ENCODE assay signal across 23 cellular contexts in genomic region chr2:215849771-215850170, GRCh38.
"Had no signal": no experiment of that assay in that cellular context is flagged by ENCODE, and none has a peak within 500 bp of the region (broad histone marks: within the 10 kb centered on the region; RNA-seq: fewer than 3 reads in every experiment).

No MANE protein-coding gene starts in this region.

- ATAC-seq: activated CD4-positive, alpha-beta T cell treated with anti-CD3 and anti-CD28 coated beads for 36 hours; activated CD8-positive, alpha-beta memory T cell treated with anti-CD3 and anti-CD28 coated beads, Interleukin-2, amount 10 ng/mL, durations not matched to agents 7 days and 5 days; activated CD8-positive, alpha-beta T cell treated with anti-CD3 and anti-CD28 coated beads, Interleukin-2, amount 10 ng/mL, durations not matched to agents 7 days and 5 days; effector memory CD8-positive, alpha-beta T cell; left colon; lower lobe of right lung; natural killer cell; stimulated activated naive CD8-positive, alpha-beta T cell treated with anti-CD3 and anti-CD28 coated beads, Interleukin-15, Interleukin-2, amounts not matched to agents 100 U/mL and 50 U/mL, for 24 hours had no signal

- FAIRE-seq: urothelium cell line had no signal

- H3K27me3 ChIP-seq: sigmoid colon, spleen, testis had no signal

- H3K27ac Mint-ChIP-seq: activated CD4-positive, alpha-beta T cell treated with anti-CD3 and anti-CD28 coated beads for 36 hours; activated CD8-positive, alpha-beta memory T cell treated with anti-CD3 and anti-CD28 coated beads, Interleukin-2, amount 10 ng/mL, durations not matched to agents 7 days and 5 days; activated CD8-positive, alpha-beta T cell treated with anti-CD3 and anti-CD28 coated beads, Interleukin-2, amount 10 ng/mL, durations not matched to agents 7 days and 5 days; activated naive CD4-positive, alpha-beta T cell treated with anti-CD3 and anti-CD28 coated beads, Interleukin-2, amount 50 U/mL, for 24 hours; activated T-helper 2 cell treated with anti-CD3 and anti-CD28 coated beads, Interferon-gamma antibody, Interleukin-2, Interleukin-4, amounts not matched to agents 10 μg/mL and 5 μg/mL and 100 μg/mL, durations not matched to agents 14 hours and 24 hours and 36 hours; effector memory CD8-positive, alpha-beta T cell; natural killer cell had no signal

- H3K36me3 Mint-ChIP-seq: activated CD8-positive, alpha-beta memory T cell treated with anti-CD3 and anti-CD28 coated beads, Interleukin-2, amount 10 ng/mL, durations not matched to agents 7 days and 5 days; activated naive CD4-positive, alpha-beta T cell treated with anti-CD3 and anti-CD28 coated beads, Interleukin-2, amount 50 U/mL, for 24 hours; natural killer cell had no signal

- H3K4me3 Mint-ChIP-seq: activated CD4-positive, alpha-beta T cell treated with anti-CD3 and anti-CD28 coated beads for 36 hours; activated CD8-positive, alpha-beta memory T cell treated with anti-CD3 and anti-CD28 coated beads, Interleukin-2, amount 10 ng/mL, durations not matched to agents 7 days and 5 days; activated CD8-positive, alpha-beta T cell treated with anti-CD3 and anti-CD28 coated beads, Interleukin-2, amount 10 ng/mL, durations not matched to agents 7 days and 5 days; activated naive CD4-positive, alpha-beta T cell treated with anti-CD3 and anti-CD28 coated beads, Interleukin-2, amount 50 U/mL, for 24 hours; effector memory CD8-positive, alpha-beta T cell; natural killer cell had no signal

- DNase-seq: activated CD4-positive, alpha-beta T cell treated with anti-CD3 and anti-CD28 coated beads for 36 hours; activated CD4-positive, CD25-positive, alpha-beta regulatory T cell; activated CD8-positive, alpha-beta memory T cell treated with anti-CD3 and anti-CD28 coated beads, Interleukin-2, amount 10 ng/mL, durations not matched to agents 7 days and 5 days; activated CD8-positive, alpha-beta T cell treated with anti-CD3 and anti-CD28 coated beads, Interleukin-2, amount 10 ng/mL, durations not matched to agents 7 days and 5 days; activated T-cell treated with anti-CD3 and anti-CD28 coated beads, Interleukin-2, amount 50 U/mL, for 48 hours; cerebellar nuclear complex; effector memory CD8-positive, alpha-beta T cell; foreskin fibroblast; islet precursor cell; left colon; lower lobe of right lung; mesendoderm; natural killer cell; sigmoid colon; spleen; stimulated activated naive CD8-positive, alpha-beta T cell treated with anti-CD3 and anti-CD28 coated beads, Interleukin-15, Interleukin-2, amounts not matched to agents 100 U/mL and 50 U/mL, for 24 hours; testis; trophoblast cell had no signal

- H3K27ac ChIP-seq: lower lobe of right lung, SK-N-MC, spleen, testis had no signal

- H3K27me3 Mint-ChIP-seq: activated naive CD4-positive, alpha-beta T cell treated with anti-CD3 and anti-CD28 coated beads, Interleukin-2, amount 50 U/mL, for 24 hours had no signal

- H3K4me3 ChIP-seq: coronary artery, lower lobe of right lung, sigmoid colon, SK-N-MC, spleen, testis had no signal

- H3K36me3 ChIP-seq: lower lobe of right lung, sigmoid colon, spleen had no signal

- H3K9me3 Mint-ChIP-seq: natural killer cell had no signal

- H3K4me1 Mint-ChIP-seq: activated CD8-positive, alpha-beta memory T cell treated with anti-CD3 and anti-CD28 coated beads, Interleukin-2, amount 10 ng/mL, durations not matched to agents 7 days and 5 days; activated naive CD4-positive, alpha-beta T cell treated with anti-CD3 and anti-CD28 coated beads, Interleukin-2, amount 50 U/mL, for 24 hours; natural killer cell had no signal

- H3K9me3 ChIP-seq: testis had no signal
